In the genomic region with DNA sequence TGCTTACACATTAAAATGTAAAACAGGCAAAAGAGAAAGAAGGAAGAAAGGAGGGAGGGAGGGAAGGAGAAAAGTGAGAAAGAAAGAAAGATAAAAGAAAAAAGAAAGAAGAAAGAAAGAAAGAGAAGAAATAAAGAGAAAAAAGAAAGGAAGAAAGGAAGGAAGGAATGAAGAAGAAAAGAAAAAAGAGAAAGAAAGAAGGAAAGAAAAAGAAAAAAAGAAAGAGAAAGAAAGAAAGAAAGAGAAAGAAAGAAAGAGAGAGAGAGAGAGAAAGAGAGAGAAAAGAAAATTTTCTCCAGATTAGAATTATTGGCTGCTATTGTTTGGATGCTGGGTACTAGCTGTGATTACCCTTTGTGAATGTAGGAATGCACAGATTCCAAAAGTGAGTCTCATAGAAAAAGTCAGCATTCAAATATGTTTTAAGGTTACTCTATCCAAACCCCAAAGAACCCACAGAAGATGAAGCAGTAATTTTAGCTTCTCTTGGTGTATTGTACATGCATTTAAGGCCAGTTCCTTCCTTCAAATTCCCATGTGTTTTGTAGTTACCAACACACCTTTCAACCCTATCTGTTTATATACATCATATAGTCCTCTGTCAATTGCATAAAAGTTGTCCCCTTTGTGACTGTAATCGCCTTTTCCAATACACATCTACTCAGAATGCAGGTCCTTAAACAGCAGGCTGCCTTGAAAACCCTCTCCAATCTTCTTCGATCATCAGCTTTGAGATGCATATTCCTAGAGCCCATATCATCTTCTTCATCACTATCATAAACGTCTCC, we compare ENCODE assay signal across 8 cellular contexts. TPM values are rescaled to one million over a fixed set of nuclear protein-coding genes. Genes with fewer than 3 reads are reported as not detected.
A peak's percentile ranks its signal among the peaks of the same experiment; 100 is the strongest.
DNase-seq lines count a peak whose midpoint lies in the region; ATAC-seq and TF ChIP-seq lines count a peak whose summit lies in the region.

No MANE protein-coding gene starts in this region.

- peak; percentile 7 for ATAC-seq in GM18511 (IDR thresholded peaks at IDR 0.05; ENCODE audit: unreplicated experiment)
- no peak for ATAC-seq in Panc1

- BruUV-seq in Panc1 (replicated peaks; lab: Mats Ljungman, UMichigan), result TSS peak; percentile 94

- CTCF ChIA-PET in Panc1 (lab: Charles Lee), result interaction anchor here (1.4 kb wide), 1 partner anchor 16 kb away, joined by 6 read pairs; no protein-coding TSS in a partner anchor

- in situ Hi-C loops in Panc1 (cut with HindIII; ENCODE audit: low pct_unique_long_range_greater_than_20kb, low sequenced_read_pairs), result no loop called here

- no peak for TF ChIP-seq CTCF in 22Rv1 (IDR thresholded peaks at IDR 0.05)
- TF ChIP-seq CTCF in Panc1 (IDR thresholded peaks at IDR 0.05), result no peak
- no peak for TF ChIP-seq CTCF in epithelial cell of esophagus (IDR thresholded peaks at IDR 0.05; ENCODE audit: insufficient read depth, low read depth, low read length, missing control alignments)
- no peak for TF ChIP-seq CTCF in neutrophil (IDR thresholded peaks at IDR 0.05)

- no peak for DNase-seq in Panc1 (ENCODE audit: low read depth, low spot score)
- no peak for DNase-seq in epithelial cell of esophagus (ENCODE audit: low read depth)
- no peak for DNase-seq in NCI-H446 treated with DMSO at 0.1 percent for 48 hours (lab: John Stamatoyannopoulos, UW)
- no peak for DNase-seq in activated CD4-positive, alpha-beta T cell treated with anti-CD3 and anti-CD28 coated beads, Interleukin-2, amount 50 U/mL, for 1 hour
- DNase-seq in DMS153 (lab: John Stamatoyannopoulos, UW), result no peak

- H3K9me3 ChIP-seq in Panc1 (ENCODE audit: control insufficient read depth, insufficient read depth, low read depth, low read length), result no peaks in the 10 kb centered on the region
- H3K9me3 ChIP-seq in neutrophil, result no peaks in the 10 kb centered on the region

- peak overlapping the region; percentile 78 for H3K27ac ChIP-seq in 22Rv1
- peak overlapping the region; percentile 95 for H3K27ac ChIP-seq in Panc1 (ENCODE audit: low read length)
- H3K27ac ChIP-seq in neutrophil, result peak overlapping the region; percentile 93

- intact Hi-C loops in Panc1 (cut with micrococcal nuclease; ENCODE audit: unreplicated experiment), result no loop called here

- H3K4me1 ChIP-seq in Panc1 (ENCODE audit: control insufficient read depth, insufficient read depth, low read length), result peaks cover 21% of the 10 kb centered on the region
- H3K4me1 ChIP-seq in neutrophil (ENCODE audit: control insufficient read depth in 1 of 2, insufficient read depth in 1 of 2, low read depth in 1 of 2, low read length in 1 of 2), result peaks cover 46 to 48% of the 10 kb centered on the region in 2 experiments

- H3K27me3 ChIP-seq in Panc1 (ENCODE audit: control insufficient read depth, insufficient read depth, low read length) (no peaks in the 10 kb centered on the region), neutrophil (no peaks in the 10 kb centered on the region)

- peak overlapping the region; percentile 87 to 97 for H3K4me3 ChIP-seq in Panc1 (ENCODE audit: low read depth in 2 of 2, low read length in 2 of 2)
- H3K4me3 ChIP-seq in epithelial cell of esophagus (ENCODE audit: low read length), result peak overlapping the region; percentile 75
- peak overlapping the region; percentile 91 to 96 for H3K4me3 ChIP-seq in neutrophil (ENCODE audit: low read depth in 1 of 2, low read length in 1 of 2)

- POLR2A ChIA-PET in Panc1 (lab: Charles Lee), result no interaction called here

- no peaks in the 10 kb centered on the region; the same call in 1 of the 2 replicates for H3K36me3 ChIP-seq in Panc1 (ENCODE audit: control insufficient read depth, insufficient read depth, low read length)
- no peaks in the 10 kb centered on the region for H3K36me3 ChIP-seq in neutrophil

RNA-seq across cellular contexts. Expression of gene FAM111A, which starts 0.8 kb away (rescaled TPM):
- 37.9 TPM for total RNA-seq in Panc1 (2021; ENCODE audit: unreplicated experiment)
- 9.1 TPM for polyA plus RNA-seq in Panc1 (2012; ENCODE audit: insufficient read length)

RNA-seq across cellular contexts. Expression of gene DTX4, which starts 30.1 kb away (rescaled TPM):
- total RNA-seq in Panc1 (2021; ENCODE audit: unreplicated experiment), result 0.21 TPM
- 0.08 TPM for polyA plus RNA-seq in Panc1 (2012; ENCODE audit: insufficient read length)

RNA-seq across cellular contexts. Expression of gene FAM111B, which starts 34.8 kb away (rescaled TPM):
- total RNA-seq in Panc1 (2021; ENCODE audit: unreplicated experiment), result 23.6 TPM
- polyA plus RNA-seq in Panc1 (2012; ENCODE audit: insufficient read length), result 3.6 TPM

RNA-seq across cellular contexts. Expression of gene GLYATL1B, which starts 55.8 kb away (rescaled TPM):
- not detected for total RNA-seq in Panc1 (2021; ENCODE audit: unreplicated experiment)
- polyA plus RNA-seq in Panc1 (2012; ENCODE audit: insufficient read length), result not detected
